In the genomic region with DNA sequence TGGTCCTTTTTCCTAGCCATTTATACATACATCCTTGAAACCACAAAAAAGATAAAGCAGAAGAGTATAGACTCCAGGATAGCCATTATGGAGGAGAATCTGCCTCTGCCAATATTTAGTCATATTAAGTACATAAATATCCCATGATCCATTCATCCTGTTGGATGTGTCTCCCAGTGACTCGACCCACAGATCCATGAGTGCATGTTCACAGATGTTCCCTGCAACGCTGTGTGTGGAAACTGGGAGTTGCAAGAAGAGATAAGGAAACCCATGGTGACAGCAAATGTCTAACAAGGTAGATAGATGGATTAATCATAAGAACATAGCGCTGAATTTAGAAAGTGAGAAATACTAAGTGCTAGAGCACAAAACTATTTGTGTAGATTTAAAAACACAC, we compare ENCODE assay signal across 19 cellular contexts. TPM values are rescaled to one million over a fixed set of nuclear protein-coding genes. Genes with fewer than 3 reads are reported as not detected.
DNase-seq lines count a peak whose midpoint lies in the region; TF ChIP-seq lines count a peak whose summit lies in the region.
"Had no signal": no experiment of that assay in that cellular context is flagged by ENCODE, and none has a peak within 500 bp of the region (broad histone marks: within the 10 kb centered on the region; RNA-seq: fewer than 3 reads in every experiment).

No MANE protein-coding gene starts in this region.

- peaks cover 72% of the 10 kb centered on the region for H3K79me2 ChIP-seq in hepatocyte

- no peak overlapping the region for H3K4me2 ChIP-seq in hepatocyte

- H3K27ac Mint-ChIP-seq in activated CD4-positive, alpha-beta T cell treated with anti-CD3 and anti-CD28 coated beads, Interleukin-2, amount 10 ng/mL, durations not matched to agents 24 days and 14 days, result peak overlapping the region; percentile 29
- peak overlapping the region; percentile 98 for H3K27ac Mint-ChIP-seq in activated naive CD8-positive, alpha-beta T cell

- H3K9me2 ChIP-seq in hepatocyte (replicated peaks; ENCODE audit: insufficient read depth), result no peaks in the 10 kb centered on the region

- no peak overlapping the region for H3K4me3 Mint-ChIP-seq in activated CD4-positive, alpha-beta T cell treated with anti-CD3 and anti-CD28 coated beads, Interleukin-2, amount 10 ng/mL, durations not matched to agents 24 days and 14 days
- peak overlapping the region; percentile 27 for H3K4me3 Mint-ChIP-seq in activated naive CD8-positive, alpha-beta T cell
- H3K4me3 Mint-ChIP-seq: brain; CD8-positive, alpha-beta T cell had no signal

- H3K27ac ChIP-seq in hepatocyte, result peak overlapping the region; percentile 85
- H3K27ac ChIP-seq: dorsolateral prefrontal cortex, vagina had no signal

- H4K20me1 ChIP-seq in hepatocyte (ENCODE audit: insufficient read depth, poor library complexity, severe bottlenecking), result no peaks in the 10 kb centered on the region

- no peaks in the 10 kb centered on the region for H3K27me3 ChIP-seq in hepatocyte
- H3K27me3 ChIP-seq in HAP-1 (ENCODE audit: low read depth), result no peaks in the 10 kb centered on the region
- H3K27me3 ChIP-seq: dorsolateral prefrontal cortex, vagina had no signal

- intact Hi-C loops in activated CD4-positive, alpha-beta T cell treated with anti-CD3 and anti-CD28 coated beads, Interleukin-2, amount 10 ng/mL, durations not matched to agents 24 days and 14 days (cut with micrococcal nuclease), result loop anchor here (10.0 kb wide), 1 partner anchor 242 kb away; a partner anchor contains a TSS

- WGBS in hepatocyte (ENCODE audit: low lambda C conversion rate, missing lambda C conversion rate), result 72% methylated on average over 3 of the region's 3 CpGs

- H3K9me3 ChIP-seq in hepatocyte (ENCODE audit: low read depth) (no peaks in the 10 kb centered on the region), HAP-1 (no peaks in the 10 kb centered on the region)
- H3K9me3 ChIP-seq: vagina had no signal

- H3K4me1 ChIP-seq in hepatocyte (ENCODE audit: insufficient read depth) (peaks cover 15% of the 10 kb centered on the region), HAP-1 (peaks cover 9% of the 10 kb centered on the region)

- H2AFZ ChIP-seq in hepatocyte, result no peak overlapping the region

- no peak for TF ChIP-seq CTCF in hepatocyte (IDR thresholded peaks at IDR 0.05; ENCODE audit: poor library complexity)

- peaks cover 16% of the 10 kb centered on the region for H3K36me3 Mint-ChIP-seq in activated CD4-positive, alpha-beta T cell treated with anti-CD3 and anti-CD28 coated beads, Interleukin-2, amount 10 ng/mL, durations not matched to agents 24 days and 14 days (ENCODE audit: low read depth)
- peaks cover 20% of the 10 kb centered on the region for H3K36me3 Mint-ChIP-seq in activated naive CD8-positive, alpha-beta T cell

- H3K9me3 Mint-ChIP-seq in activated CD4-positive, alpha-beta T cell treated with anti-CD3 and anti-CD28 coated beads, Interleukin-2, amount 10 ng/mL, durations not matched to agents 24 days and 14 days, result no peaks in the 10 kb centered on the region
- no peaks in the 10 kb centered on the region for H3K9me3 Mint-ChIP-seq in activated naive CD8-positive, alpha-beta T cell (ENCODE audit: low read depth)
- H3K9me3 Mint-ChIP-seq: CD8-positive, alpha-beta T cell had no signal

- no peak for DNase-seq in activated CD4-positive, alpha-beta T cell treated with anti-CD3 and anti-CD28 coated beads, Interleukin-2, amount 10 ng/mL, durations not matched to agents 24 days and 14 days
- DNase-seq in activated CD4-positive, alpha-beta T cell treated with anti-CD3 and anti-CD28 coated beads for 1 hour, result no peak
- DNase-seq in HCEC 1CT (peak; percentile 77), hepatocyte (ENCODE audit: low spot score) (no peak), HAP-1 (ENCODE audit: low spot score in 2 of 2) (no peak), GM03348 (ENCODE audit: low spot score) (no peak), KBM-7 (no peak)
- DNase-seq: ACHN; activated CD4-positive, alpha-beta T cell treated with anti-CD3 and anti-CD28 coated beads for 4 hours; CD8-positive, alpha-beta T cell; dorsolateral prefrontal cortex; left ventricle myocardium superior; NCI-H748 treated with DMSO at 0.1 percent for 48 hours; RPMI8226; stimulated activated CD4-positive, alpha-beta T cell treated with anti-CD3 and anti-CD28 coated beads, Interleukin-12 subunit alpha, Interleukin-12 subunit beta, amount 100 ng/mL, for 4 hours; T-helper 1 cell had no signal

- no peak overlapping the region for H3K4me3 ChIP-seq in hepatocyte
- H3K4me3 ChIP-seq in HAP-1, result no peak overlapping the region
- H3K4me3 ChIP-seq: dorsolateral prefrontal cortex, vagina had no signal

- in situ Hi-C loops in HAP-1 (cut with MboI; ENCODE audit: low sequenced_read_pairs), result no loop called here
- in situ Hi-C loops in KBM-7 (cut with MboI; ENCODE audit: low pct_unique_long_range_greater_than_20kb, low sequenced_read_pairs), result no loop called here

- H3K36me3 ChIP-seq in hepatocyte (replicated peaks; ENCODE audit: insufficient read depth, low read depth) (no peaks in the 10 kb centered on the region), HAP-1 (replicated peaks) (no peaks in the 10 kb centered on the region)
- H3K36me3 ChIP-seq: vagina had no signal

- H3K4me1 Mint-ChIP-seq in activated CD4-positive, alpha-beta T cell treated with anti-CD3 and anti-CD28 coated beads, Interleukin-2, amount 10 ng/mL, durations not matched to agents 24 days and 14 days, result peaks cover 43% of the 10 kb centered on the region
- H3K4me1 Mint-ChIP-seq in activated naive CD8-positive, alpha-beta T cell (ENCODE audit: low read depth), result peaks cover 42% of the 10 kb centered on the region

- no peaks in the 10 kb centered on the region for H3K27me3 Mint-ChIP-seq in activated CD4-positive, alpha-beta T cell treated with anti-CD3 and anti-CD28 coated beads, Interleukin-2, amount 10 ng/mL, durations not matched to agents 24 days and 14 days
- H3K27me3 Mint-ChIP-seq in activated naive CD8-positive, alpha-beta T cell, result no peaks in the 10 kb centered on the region
- H3K27me3 Mint-ChIP-seq: brain had no signal

RNA-seq across cellular contexts. Expression of a gene that starts 34.5 kb away (rescaled TPM):
- total RNA-seq in activated CD4-positive, alpha-beta T cell treated with anti-CD3 and anti-CD28 coated beads, Interleukin-2, amount 10 ng/mL, durations not matched to agents 24 days and 14 days, result 40.3 and 40.9 TPM in 2 replicates
- 35.4 and 39.4 TPM in 2 replicates for total RNA-seq in hepatocyte
- 26.5 and 26.9 TPM in 2 replicates for polyA plus RNA-seq in hepatocyte
